1 cellular context compared by ENCODE assay signal in genomic region chr4:38386654-38387188, GRCh38.
TF ChIP-seq lines count a peak whose summit lies in the region.

No MANE protein-coding gene starts in this region.

TF ChIP-seq in Ishikawa, 13 proteins besides CTCF, POLR2A, EP300 and RAD21 (continued from another document):
- TF ChIP-seq USF1 (IDR thresholded peaks at IDR 0.05) (peak; percentile 71), NFIC (IDR thresholded peaks at IDR 0.05) (no peak), REST (IDR thresholded peaks at IDR 0.05; ENCODE audit: low read depth) (no peak), TCF12 (IDR thresholded peaks at IDR 0.05; ENCODE audit: low read depth) (no peak), CREB1 (IDR thresholded peaks at IDR 0.05; ENCODE audit: low read depth) (no peak)
TF ChIP-seq in Ishikawa: peak in this region for 2.
